In genomic region chr2:127134235-127134634, GRCh38 we compare ENCODE assay signal across 1 cellular context.
TF ChIP-seq lines count a peak whose summit lies in the region.

No MANE protein-coding gene starts in this region.

TF ChIP-seq in K562, 482 proteins besides CTCF, POLR2A, EP300 and RAD21 (continued from another document):
- no peak for TF ChIP-seq MXD1 (CRISPR knock-in tag; IDR thresholded peaks at IDR 0.05; ENCODE audit: borderline replicate concordance, poor library complexity, severe bottlenecking)
- TF ChIP-seq E2F8 (IDR thresholded peaks at IDR 0.05; ENCODE audit: low read depth, partially characterized antibody), result no peak
- TF ChIP-seq PKNOX1 (IDR thresholded peaks at IDR 0.05), result peak; percentile 76
- no peak for TF ChIP-seq FOXK2 (conservative IDR thresholded peaks at IDR 0.05 in 1 of 2, IDR thresholded peaks at IDR 0.05 in 1 of 2; ENCODE audit: low read depth in 2 of 2)
- TF ChIP-seq AFF4 (CRISPR knock-in tag; IDR thresholded peaks at IDR 0.05), result no peak
- TF ChIP-seq XRCC3 (IDR thresholded peaks at IDR 0.05), result no peak
- TF ChIP-seq CBFA2T3 (IDR thresholded peaks at IDR 0.05), result 0 out of 2 replicates have a peak, but pooled peaks have one; percentile 7
- no peak for TF ChIP-seq ILK (tag; IDR thresholded peaks at IDR 0.05; ENCODE audit: borderline replicate concordance, low read depth)
- TF ChIP-seq ZNF133 (CRISPR knock-in tag; IDR thresholded peaks at IDR 0.05), result no peak
- no peak for TF ChIP-seq ZNF431 (CRISPR knock-in tag; IDR thresholded peaks at IDR 0.05)
- peak; percentile 88 for TF ChIP-seq MEIS2 (IDR thresholded peaks at IDR 0.05; ENCODE audit: partially characterized antibody)
- TF ChIP-seq E2F6 (IDR thresholded peaks at IDR 0.05; ENCODE audit: borderline replicate concordance in 1 of 2, extremely low read depth in 1 of 2, insufficient read depth in 1 of 2, insufficient read length in 1 of 2, low read depth in 1 of 2, low read length in 1 of 2, poor library complexity in 1 of 2, severe bottlenecking in 1 of 2), result no peak
- TF ChIP-seq ZNF280B (CRISPR knock-in tag; IDR thresholded peaks at IDR 0.05), result no peak
